ENCODE assay signal across 23 cellular contexts in the genomic region with DNA sequence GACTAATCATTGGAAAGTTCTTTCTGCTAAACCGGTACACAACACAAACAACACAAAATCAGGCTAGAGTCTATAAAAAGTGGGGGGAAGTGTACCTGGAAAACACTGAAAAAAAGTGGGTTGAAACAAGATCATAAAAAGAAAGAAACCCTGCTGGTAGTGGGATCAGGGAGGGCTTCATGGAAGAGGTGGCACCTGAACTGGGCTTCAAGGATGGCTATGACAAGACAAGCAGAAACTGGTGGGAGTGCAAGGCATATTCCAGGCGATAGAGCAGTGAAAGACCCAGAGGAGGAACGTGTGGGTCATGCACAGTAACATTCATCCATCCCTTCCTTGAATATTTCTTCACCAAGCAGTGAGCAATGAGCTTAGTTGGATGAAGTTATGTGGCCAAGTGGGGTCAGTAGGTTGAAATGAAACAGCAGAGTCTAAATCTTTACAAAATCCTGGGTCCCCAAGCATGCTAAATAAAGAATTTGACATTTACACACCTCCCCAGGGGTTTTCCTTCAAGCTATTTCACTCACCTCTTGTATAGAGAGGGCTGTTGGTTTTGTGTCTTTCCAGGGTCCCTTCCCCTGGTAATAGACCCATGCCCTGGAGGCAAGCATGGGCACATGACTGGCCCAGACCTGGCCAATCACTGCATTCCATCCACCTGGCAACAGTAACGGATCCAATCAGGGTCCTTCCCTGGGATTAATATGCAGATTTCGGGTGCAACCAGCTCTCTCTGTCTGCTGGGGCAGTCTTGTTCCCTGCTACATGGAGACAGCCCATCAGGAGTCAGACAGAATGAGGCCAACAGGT. TPM values are rescaled to one million over a fixed set of nuclear protein-coding genes. Genes with fewer than 3 reads are reported as not detected.
DNase-seq lines count a peak whose midpoint lies in the region; ATAC-seq and TF ChIP-seq lines count a peak whose summit lies in the region.
"Had no signal": no experiment of that assay in that cellular context is flagged by ENCODE, and none has a peak within 500 bp of the region (broad histone marks: within the 10 kb centered on the region; RNA-seq: fewer than 3 reads in every experiment).

No MANE protein-coding gene starts in this region.

- TF ChIP-seq CTCF in WERI-Rb-1 (IDR thresholded peaks at IDR 0.05; ENCODE audit: low read depth, low read length) = no peak

- no peak overlapping the region for H3K56ac ChIP-seq in mesendoderm (ENCODE audit: low read length)

- H3K23ac ChIP-seq in mesendoderm (ENCODE audit: low read length) = no peak overlapping the region

- peak; percentile 70 for DNase-seq in NCI-H82 (lab: John Stamatoyannopoulos, UW)
- DNase-seq in NCI-H82 treated with DMSO at 0.1 percent for 48 hours (lab: John Stamatoyannopoulos, UW; ENCODE audit: unreplicated experiment) = no peak
- peak; percentile 35 for DNase-seq in Jurkat, Clone E6-1 (ENCODE audit: low read depth, low spot score)
- DNase-seq in WERI-Rb-1 = peak; percentile 55
- peak; percentile 61 for DNase-seq in mesendoderm
- no peak for DNase-seq in hepatic stellate cell (ENCODE audit: low spot score)
- DNase-seq: activated B cell treated with CpG ODN at 0.5 μM for 24 hours; activated CD4-positive, alpha-beta T cell treated with anti-CD3 and anti-CD28 coated beads, Interleukin-2, amount 50 U/mL, for 4 hours; activated CD8-positive, alpha-beta memory T cell treated with anti-CD3 and anti-CD28 coated beads, Interleukin-2, amount 50 U/mL, for 48 hours; Caco-2; esophagus squamous epithelium; left cardiac atrium; MV-4-11; naive B cell; NCI-H187 treated with DMSO at 0.1 percent for 48 hours; NCI-H345; retina; stimulated activated CD4-positive, alpha-beta T cell treated with anti-CD3 and anti-CD28 coated beads, Interleukin-12 subunit alpha, Interleukin-12 subunit beta, amount 100 ng/mL, for 4 hours; T-helper 9 cell had no signal

- no peak overlapping the region for H2AK5ac ChIP-seq in mesendoderm (ENCODE audit: low read length)

- no peak overlapping the region for H3K18ac ChIP-seq in mesendoderm (ENCODE audit: low read length)

- WGBS in mesendoderm (ENCODE audit: extremely low coverage, insufficient coverage, low lambda C conversion rate) = no CpG with 5 or more reads among the region's 5 CpGs

- no peak overlapping the region for H2BK120ac ChIP-seq in mesendoderm (ENCODE audit: low read depth, low read length)

- H2BK15ac ChIP-seq in mesendoderm (replicated peaks; ENCODE audit: low read depth) = no peak overlapping the region

- H3K36me3 ChIP-seq in WERI-Rb-1 = no peaks in the 10 kb centered on the region
- H3K36me3 ChIP-seq in mesendoderm (ENCODE audit: control insufficient read depth, insufficient read depth, low read length) = no peaks in the 10 kb centered on the region
- H3K36me3 ChIP-seq: esophagus squamous epithelium, gastroesophageal sphincter had no signal

- H3K4ac ChIP-seq in mesendoderm (ENCODE audit: low read depth, low read length) = no peak overlapping the region

- no peak overlapping the region for H3K9ac ChIP-seq in mesendoderm (ENCODE audit: low read length)

- no peaks in the 10 kb centered on the region for H3K27me3 ChIP-seq in WERI-Rb-1 (ENCODE audit: insufficient read depth, low read depth, severe bottlenecking)
- H3K27me3 ChIP-seq in mesendoderm (ENCODE audit: insufficient read depth, low read length, poor library complexity) = no peaks in the 10 kb centered on the region
- H3K27me3 ChIP-seq: esophagus squamous epithelium, gastroesophageal sphincter had no signal

- no peaks in the 10 kb centered on the region for H3K4me1 ChIP-seq in mesendoderm (ENCODE audit: control insufficient read depth, low read depth, low read length)

- H3K79me2 ChIP-seq in mesendoderm (ENCODE audit: control insufficient read depth, insufficient read depth, low read length) = no peaks in the 10 kb centered on the region

- no peak overlapping the region for H4K5ac ChIP-seq in mesendoderm (ENCODE audit: low read length)

- no peak overlapping the region for H4K8ac ChIP-seq in mesendoderm (ENCODE audit: low read depth, low read length)

- no peak overlapping the region for H2BK5ac ChIP-seq in mesendoderm (ENCODE audit: low read length)

- no peak overlapping the region for H3K4me2 ChIP-seq in mesendoderm (ENCODE audit: low read length)

- H3K4me3 ChIP-seq in Jurkat, Clone E6-1 (ENCODE audit: low read length) = no peak overlapping the region
- H3K4me3 ChIP-seq in WERI-Rb-1 (ENCODE audit: low read depth, low read length) = no peak overlapping the region
- no peak overlapping the region for H3K4me3 ChIP-seq in mesendoderm (ENCODE audit: low read length)
- H3K4me3 ChIP-seq: esophagus squamous epithelium, gastroesophageal sphincter had no signal

- H3K79me1 ChIP-seq in mesendoderm (ENCODE audit: low read length) = no peaks in the 10 kb centered on the region

- peaks cover 2% of the 10 kb centered on the region for H3K9me3 ChIP-seq in WERI-Rb-1 (ENCODE audit: severe bottlenecking)
- H3K9me3 ChIP-seq: Caco-2, esophagus squamous epithelium, gastroesophageal sphincter had no signal

- H3K27ac ChIP-seq in WERI-Rb-1 = no peak overlapping the region
- no peak overlapping the region for H3K27ac ChIP-seq in mesendoderm (ENCODE audit: low read depth, low read length)
- H3K27ac ChIP-seq: esophagus squamous epithelium, gastroesophageal sphincter, RWPE1 had no signal

- no peak for ATAC-seq in GM21423 (IDR thresholded peaks at IDR 0.05; ENCODE audit: unreplicated experiment)
- ATAC-seq in HG03565 (IDR thresholded peaks at IDR 0.05; ENCODE audit: unreplicated experiment) = no peak
- ATAC-seq: gastroesophageal sphincter had no signal

RNA-seq across cellular contexts. Expression of gene SPOCK2, which starts 38.2 kb away (rescaled TPM):
- 1.2 TPM for polyA plus RNA-seq in Jurkat, Clone E6-1 (2012; ENCODE audit: insufficient read depth, insufficient read length)
- polyA plus RNA-seq in mesendoderm (2013, experiment 1 of 2) = 1.2 TPM
- 1.1 TPM for polyA plus RNA-seq in mesendoderm (2013, experiment 2 of 2)

Comparison
In these comparisons a context has a peak if more than half of its experiments do, and no peak if none do; other contexts are left out.
1. DNase-seq: peak in NCI-H82 (single experiment), Jurkat, Clone E6-1 (single experiment), WERI-Rb-1 (single experiment) and mesendoderm (single experiment); none in NCI-H82 treated with DMSO at 0.1 percent for 48 hours (single experiment) and hepatic stellate cell (single experiment).